ENCODE assay signal across 10 cellular contexts in genomic region chr2:7012141-7012809, GRCh38.
DNase-seq lines count a peak whose midpoint lies in the region; ATAC-seq, FAIRE-seq and TF ChIP-seq lines count a peak whose summit lies in the region.
"Had no signal": no experiment of that assay in that cellular context is flagged by ENCODE, and none has a peak within 500 bp of the region (broad histone marks: within the 10 kb centered on the region; RNA-seq: fewer than 3 reads in every experiment).

No MANE protein-coding gene starts in this region.

- no peaks in the 10 kb centered on the region for H3F3A ChIP-seq in GM23338 (replicated peaks; ENCODE audit: low read depth)

- no peaks in the 10 kb centered on the region for H3K27me3 Mint-ChIP-seq in CD8-positive, alpha-beta T cell (ENCODE audit: low read depth)
- no peaks in the 10 kb centered on the region for H3K27me3 Mint-ChIP-seq in astrocyte (ENCODE audit: low read depth, unreplicated experiment)
- H3K27me3 Mint-ChIP-seq in GM23338 (ENCODE audit: insufficient read depth, low read depth, poor library complexity) = peaks cover 4% of the 10 kb centered on the region
- H3K27me3 Mint-ChIP-seq: activated CD4-positive, alpha-beta memory T cell treated with anti-CD3 and anti-CD28 coated beads, Interleukin-2, amount 10 ng/mL, durations not matched to agents 7 days and 5 days had no signal

- H3K4me3 Mint-ChIP-seq in CD8-positive, alpha-beta T cell = no peak overlapping the region
- H3K4me3 Mint-ChIP-seq in astrocyte (ENCODE audit: unreplicated experiment) (no peak overlapping the region), GM23338 (no peak overlapping the region)
- H3K4me3 Mint-ChIP-seq: activated CD4-positive, alpha-beta memory T cell treated with anti-CD3 and anti-CD28 coated beads, Interleukin-2, amount 10 ng/mL, durations not matched to agents 7 days and 5 days had no signal

- intact Hi-C loops in CD8-positive, alpha-beta T cell (cut with DNase I, micrococcal nuclease) = loop anchor here in 1 of 2 experiments (1.0 to 2.0 kb wide), 2 partner anchors 115 to 185 kb away; no protein-coding TSS in a partner anchor

- no peak overlapping the region for H3K4me3 ChIP-seq in CD8-positive, alpha-beta T cell (ENCODE audit: low read depth, low read length)
- no peak overlapping the region for H3K4me3 ChIP-seq in astrocyte (ENCODE audit: insufficient read depth, low read depth, low read length)
- H3K4me3 ChIP-seq in GM23338 = no peak overlapping the region
- H3K4me3 ChIP-seq: coronary artery had no signal

- H3K79me2 ChIP-seq in astrocyte (ENCODE audit: insufficient read depth, low read length) (no peaks in the 10 kb centered on the region), GM23338 (replicated peaks; ENCODE audit: insufficient read depth) (no peaks in the 10 kb centered on the region)

- FAIRE-seq in astrocyte (lab: Jason Lieb, UNC) = no peak

- H3K9me3 ChIP-seq in CD8-positive, alpha-beta T cell (ENCODE audit: low read length) = no peaks in the 10 kb centered on the region
- no peaks in the 10 kb centered on the region for H3K9me3 ChIP-seq in astrocyte (ENCODE audit: insufficient read depth, low read depth, low read length)

- peaks cover 34% of the 10 kb centered on the region for H3K4me1 Mint-ChIP-seq in CD8-positive, alpha-beta T cell (ENCODE audit: low read depth)
- H3K4me1 Mint-ChIP-seq in astrocyte (ENCODE audit: low read depth, unreplicated experiment) (peaks cover 47% of the 10 kb centered on the region), GM23338 (peaks cover 7% of the 10 kb centered on the region)

- H3K4me2 ChIP-seq in astrocyte (ENCODE audit: low read length) (peak overlapping the region; percentile 67), GM23338 (no peak overlapping the region)

- H3K27ac Mint-ChIP-seq in CD8-positive, alpha-beta T cell = peak overlapping the region; percentile 45
- no peak overlapping the region for H3K27ac Mint-ChIP-seq in astrocyte (ENCODE audit: unreplicated experiment)
- H3K27ac Mint-ChIP-seq in GM23338 = no peak overlapping the region
- H3K27ac Mint-ChIP-seq: activated CD4-positive, alpha-beta memory T cell treated with anti-CD3 and anti-CD28 coated beads, Interleukin-2, amount 10 ng/mL, durations not matched to agents 7 days and 5 days had no signal

- no peaks in the 10 kb centered on the region for H3K9me3 Mint-ChIP-seq in CD8-positive, alpha-beta T cell
- H3K9me3 Mint-ChIP-seq in astrocyte (ENCODE audit: unreplicated experiment) (peaks cover 2% of the 10 kb centered on the region), GM23338 (no peaks in the 10 kb centered on the region)
- H3K9me3 Mint-ChIP-seq: activated CD4-positive, alpha-beta memory T cell treated with anti-CD3 and anti-CD28 coated beads, Interleukin-2, amount 10 ng/mL, durations not matched to agents 7 days and 5 days had no signal

- ATAC-seq in CD8-positive, alpha-beta T cell = no peak
- ATAC-seq in GM23338 (no peak), HG03442 (IDR thresholded peaks at IDR 0.05; ENCODE audit: unreplicated experiment) (no peak)

- DNase-seq in CD8-positive, alpha-beta T cell = no peak
- DNase-seq in NCI-H1930 (lab: John Stamatoyannopoulos, UW) (peak; percentile 88 to 92), astrocyte (ENCODE audit: low read depth) (peak; percentile 71), midbrain (lab: John Stamatoyannopoulos, UW) (peak; percentile 73), GM23338 (ENCODE audit: low spot score) (no peak), cerebellar cortex (ENCODE audit: low spot score) (no peak), DMS114 treated with DMSO at 0.1 percent for 48 hours (lab: John Stamatoyannopoulos, UW; ENCODE audit: unreplicated experiment) (no peak)
- DNase-seq: activated CD4-positive, alpha-beta memory T cell treated with anti-CD3 and anti-CD28 coated beads, Interleukin-2, amount 10 ng/mL, durations not matched to agents 7 days and 5 days had no signal

- peaks cover 16% of the 10 kb centered on the region for H3K36me3 ChIP-seq in CD8-positive, alpha-beta T cell (ENCODE audit: insufficient read depth, low read length)
- H3K36me3 ChIP-seq in astrocyte (ENCODE audit: insufficient read depth, low read length) = no peaks in the 10 kb centered on the region
- H3K36me3 ChIP-seq in GM23338 (ENCODE audit: insufficient read depth) = no peaks in the 10 kb centered on the region

- no peak for TF ChIP-seq CTCF in CD8-positive, alpha-beta T cell (IDR thresholded peaks at IDR 0.05)
- TF ChIP-seq CTCF in astrocyte (IDR thresholded peaks at IDR 0.05; ENCODE audit: insufficient read depth, low read depth, low read length) (no peak), GM23338 (conservative IDR thresholded peaks at IDR 0.05; ENCODE audit: low read depth in 2 of 2) (no peak)

- POLR2A ChIA-PET in CD8-positive, alpha-beta T cell (lab: Charles Lee) = no interaction called here

- H3K9me2 ChIP-seq in GM23338 (ENCODE audit: insufficient read depth) = no peaks in the 10 kb centered on the region

- peak overlapping the region; percentile 78 for H3K9ac ChIP-seq in astrocyte (ENCODE audit: low read length)

- H3K4me1 ChIP-seq in CD8-positive, alpha-beta T cell (ENCODE audit: insufficient read depth, low read length) = no peaks in the 10 kb centered on the region
- H3K4me1 ChIP-seq in astrocyte (ENCODE audit: insufficient read depth, low read length) (peaks cover 70% of the 10 kb centered on the region), GM23338 (ENCODE audit: insufficient read depth) (0 out of 2 replicates have a peak, but pooled peaks cover 6% of the 10 kb centered on the region)

- H4K20me1 ChIP-seq in astrocyte (ENCODE audit: insufficient read depth, low read length) = no peaks in the 10 kb centered on the region
- no peaks in the 10 kb centered on the region for H4K20me1 ChIP-seq in GM23338 (replicated peaks; ENCODE audit: insufficient read depth)

- CTCF ChIA-PET in CD8-positive, alpha-beta T cell (lab: Charles Lee) = interaction anchor here (1.3 to 3.3 kb wide), 3 partner anchors 32 to 115 kb away, joined by 7 to 13 read pairs (median 11); no protein-coding TSS in a partner anchor

- peaks cover 53% of the 10 kb centered on the region for H3K36me3 Mint-ChIP-seq in CD8-positive, alpha-beta T cell
- H3K36me3 Mint-ChIP-seq in astrocyte (ENCODE audit: low read depth, unreplicated experiment) (peaks cover 4% of the 10 kb centered on the region), GM23338 (ENCODE audit: low read depth) (no peaks in the 10 kb centered on the region)

- H2AFZ ChIP-seq in astrocyte (ENCODE audit: low read depth, low read length) (no peak overlapping the region), GM23338 (no peak overlapping the region)

- H3K27me3 ChIP-seq in CD8-positive, alpha-beta T cell (ENCODE audit: insufficient read depth, low read length) = no peaks in the 10 kb centered on the region
- H3K27me3 ChIP-seq in astrocyte (ENCODE audit: insufficient read depth, low read length) (no peaks in the 10 kb centered on the region), GM23338 (ENCODE audit: insufficient read depth) (no peaks in the 10 kb centered on the region)

- H3K27ac ChIP-seq in CD8-positive, alpha-beta T cell (ENCODE audit: low read depth, low read length) = no peak overlapping the region
- H3K27ac ChIP-seq in astrocyte (ENCODE audit: low read depth, low read length) (peak overlapping the region; percentile 97), GM23338 (ENCODE audit: low read depth) (no peak overlapping the region)
- H3K27ac ChIP-seq: coronary artery had no signal

TF ChIP-seq in GM23338, 12 proteins besides CTCF, POLR2A, EP300 and RAD21 (continues in another document):
- TF ChIP-seq EZH2 (IDR thresholded peaks at IDR 0.05; ENCODE audit: low read depth, unreplicated experiment) = no peak
- TF ChIP-seq ZNF331 (CRISPR knock-in tag; IDR thresholded peaks at IDR 0.05; ENCODE audit: low read depth) = no peak
- no peak for TF ChIP-seq ETS1 (IDR thresholded peaks at IDR 0.05)
- TF ChIP-seq ZNF114 (CRISPR knock-in tag; IDR thresholded peaks at IDR 0.05) = no peak
- no peak for TF ChIP-seq JUNB (IDR thresholded peaks at IDR 0.05; ENCODE audit: unreplicated experiment)
- no peak for TF ChIP-seq REST (IDR thresholded peaks at IDR 0.05; ENCODE audit: unreplicated experiment)
- no peak for TF ChIP-seq POLR2AphosphoS5 (IDR thresholded peaks at IDR 0.05; ENCODE audit: low read depth)
- TF ChIP-seq NANOG (IDR thresholded peaks at IDR 0.05; ENCODE audit: borderline replicate concordance) = no peak
- TF ChIP-seq CREB1 (CRISPR knock-in tag; IDR thresholded peaks at IDR 0.05; ENCODE audit: low read depth) = no peak
- no peak for TF ChIP-seq STAT1 (IDR thresholded peaks at IDR 0.05; ENCODE audit: unreplicated experiment)

Comparison
In these comparisons a context has a peak if more than half of its experiments do, and no peak if none do; other contexts are left out.
1. DNase-seq: peak in NCI-H1930 (2 of 2), astrocyte (single experiment) and midbrain (single experiment); none in CD8-positive, alpha-beta T cell (0 of 7), GM23338 (single experiment), cerebellar cortex (single experiment) and DMS114 treated with DMSO at 0.1 percent for 48 hours (single experiment).